13 cellular contexts compared by ENCODE assay signal in the genomic region with DNA sequence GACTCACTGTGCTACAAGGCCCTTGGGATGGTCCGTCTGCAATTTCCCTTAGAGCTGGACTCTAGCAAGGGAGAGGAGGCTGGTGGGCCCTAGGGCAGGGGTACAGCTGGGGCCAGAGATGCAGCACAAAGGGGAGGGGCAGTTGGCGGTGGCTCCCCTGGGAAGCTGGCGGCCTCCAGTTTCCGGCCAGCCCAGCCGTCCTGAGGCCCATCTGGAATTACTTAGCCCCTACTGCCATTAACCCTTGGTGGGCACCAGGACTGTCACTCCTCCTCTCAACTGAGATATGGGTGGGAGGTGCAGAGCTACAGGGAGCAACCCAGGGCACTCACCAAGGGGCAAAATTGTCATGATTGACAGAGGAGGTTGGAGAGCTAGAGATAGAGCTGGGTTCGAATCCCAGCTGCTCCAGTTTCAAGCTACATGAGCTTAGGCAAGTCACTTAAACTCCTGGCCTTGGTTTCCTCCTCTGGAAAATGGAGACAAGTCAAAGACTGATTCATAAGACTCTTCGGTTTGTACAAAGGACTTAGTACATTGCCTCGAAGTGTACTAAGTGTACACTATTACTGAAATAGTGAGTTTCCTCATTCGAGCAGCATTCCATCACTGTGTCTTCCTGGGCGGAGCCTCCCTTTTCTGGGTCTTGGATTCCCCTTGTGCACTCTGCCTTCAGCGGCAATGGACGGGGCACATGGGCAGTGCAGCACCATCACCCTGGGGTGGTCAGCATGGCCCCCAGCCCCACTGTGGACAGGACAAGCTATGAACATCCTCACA. TPM values are rescaled to one million over a fixed set of nuclear protein-coding genes. Genes with fewer than 3 reads are reported as not detected.
DNase-seq lines count a peak whose midpoint lies in the region; ATAC-seq and TF ChIP-seq lines count a peak whose summit lies in the region.
"Had no signal": no experiment of that assay in that cellular context is flagged by ENCODE, and none has a peak within 500 bp of the region (broad histone marks: within the 10 kb centered on the region; RNA-seq: fewer than 3 reads in every experiment).

No MANE protein-coding gene starts in this region.

- DNase-seq in BE2C (peak; percentile 87), adrenal gland (no peak), prostate gland (ENCODE audit: low spot score) (no peak), NCI-H1417 (lab: John Stamatoyannopoulos, UW) (no peak), GM13976 (ENCODE audit: low spot score) (no peak)
- DNase-seq: activated CD4-positive, alpha-beta T cell treated with anti-CD3 and anti-CD28 coated beads, Interleukin-2, amount 10 ng/mL, durations not matched to agents 24 days and 14 days; C1 segment of cervical spinal cord; NK-92 treated with Interleukin-12 subunit alpha and Interleukin-12 subunit beta, amount 100 ng/mL, for 24 hours had no signal

- H3K27ac ChIP-seq in adrenal gland (peak overlapping the region in 3 of 5 donors; percentile 41 to 85 (median 72)), gastroesophageal sphincter (peak overlapping the region in 3 of 4 donors; percentile 89 to 93 (median 90)), prostate gland (peak overlapping the region; percentile 31 to 46)

- ATAC-seq in gastroesophageal sphincter = peak; percentile 15
- no peak for ATAC-seq in GM21723 (IDR thresholded peaks at IDR 0.05; ENCODE audit: unreplicated experiment)
- ATAC-seq in HG03457 (IDR thresholded peaks at IDR 0.05; ENCODE audit: unreplicated experiment) = no peak

- peak overlapping the region; percentile 12; the same call in 1 of the 2 replicates for H3K4me3 ChIP-seq in BE2C (ENCODE audit: low read depth, low read length)
- no peak overlapping the region for H3K4me3 ChIP-seq in adrenal gland
- H3K4me3 ChIP-seq in gastroesophageal sphincter = no peak overlapping the region
- no peak overlapping the region for H3K4me3 ChIP-seq in prostate gland

- H3K27me3 ChIP-seq in BE2C = no peaks in the 10 kb centered on the region
- H3K27me3 ChIP-seq in adrenal gland = no peaks in the 10 kb centered on the region
- H3K27me3 ChIP-seq in gastroesophageal sphincter = no peaks in the 10 kb centered on the region
- no peaks in the 10 kb centered on the region for H3K27me3 ChIP-seq in prostate gland (replicated peaks; ENCODE audit: insufficient read depth)

- TF ChIP-seq POLR2A in adrenal gland (IDR thresholded peaks at IDR 0.05) (no peak), gastroesophageal sphincter (IDR thresholded peaks at IDR 0.05) (no peak), prostate gland (IDR thresholded peaks at IDR 0.05) (no peak)

- no peaks in the 10 kb centered on the region for H3K36me3 ChIP-seq in BE2C
- H3K36me3 ChIP-seq in adrenal gland (replicated peaks in 1 of 2) = no peaks in the 10 kb centered on the region
- no peaks in the 10 kb centered on the region for H3K36me3 ChIP-seq in gastroesophageal sphincter
- H3K36me3 ChIP-seq in prostate gland = no peaks in the 10 kb centered on the region

- no peaks in the 10 kb centered on the region for H3K9me3 ChIP-seq in BE2C
- no peaks in the 10 kb centered on the region for H3K9me3 ChIP-seq in adrenal gland (replicated peaks in 1 of 3)
- H3K9me3 ChIP-seq in gastroesophageal sphincter = no peaks in the 10 kb centered on the region
- H3K9me3 ChIP-seq in prostate gland = no peaks in the 10 kb centered on the region

- in situ Hi-C loops in GM13976 (cut with MboI; ENCODE audit: low sequenced_read_pairs, unreplicated experiment) = no loop called here

- intact Hi-C loops in adrenal gland (cut with DNase I) = no loop called here
- intact Hi-C loops in prostate gland (cut with DNase I) = no loop called here

- no peak for TF ChIP-seq EP300 in gastroesophageal sphincter (IDR thresholded peaks at IDR 0.05)

- H3K4me1 ChIP-seq in BE2C = peaks cover 49% of the 10 kb centered on the region
- peaks cover 12 to 13% of the 10 kb centered on the region in 2 donors for H3K4me1 ChIP-seq in adrenal gland (replicated peaks in 1 of 2)
- peaks cover 0 to 65% (median 27%) of the 10 kb centered on the region in 3 donors for H3K4me1 ChIP-seq in gastroesophageal sphincter
- H3K4me1 ChIP-seq in prostate gland (replicated peaks) = peaks cover 3% of the 10 kb centered on the region

- TF ChIP-seq CTCF in BE2C (IDR thresholded peaks at IDR 0.05; ENCODE audit: low read depth, low read length) (no peak), adrenal gland (IDR thresholded peaks at IDR 0.05) (no peak), gastroesophageal sphincter (IDR thresholded peaks at IDR 0.05) (no peak), prostate gland (IDR thresholded peaks at IDR 0.05) (no peak), GM13976 (IDR thresholded peaks at IDR 0.05; ENCODE audit: borderline replicate concordance, control extremely low read depth, extremely low read depth, insufficient read depth, missing control alignments) (no peak)

- 32 to 53% (median 47%) methylated on average over 8 to 12 of the region's 12 CpGs for WGBS in adrenal gland, 4 donors
- WGBS in gastroesophageal sphincter (ENCODE audit: low coverage in 1 of 2), 2 donors = 25 to 38% methylated on average over 4 of the region's 12 CpGs
- 53% methylated on average over 12 of the region's 12 CpGs for WGBS in prostate gland

RNA-seq across cellular contexts. Expression of gene PDGFRB, which starts 2.7 kb away (rescaled TPM):
- polyA plus RNA-seq in BE2C (2012; ENCODE audit: insufficient read depth, insufficient read length, low read depth) = 187 TPM
- 100 to 1,000 TPM in 1 of 8 donors, 10 to 100 TPM in 7; 54.8 to 188 (median 80.1) TPM for total RNA-seq in adrenal gland
- polyA plus RNA-seq in adrenal gland = 10 to 100 TPM; 21.3 to 55.7 (median 37.2) TPM
- total RNA-seq in gastroesophageal sphincter = 100 to 1,000 TPM in 3 of 4 donors, 10 to 100 TPM in 1; 87.5 to 161 (median 113) TPM
- total RNA-seq in prostate gland = 100 to 1,000 TPM in 1 of 2 donors, 10 to 100 TPM in 1; 14.5 to 161 TPM
- polyA plus RNA-seq: neural cell had no signal

RNA-seq across cellular contexts. Expression of gene CDX1, which starts 8.2 kb away (rescaled TPM):
- 3.6 TPM for polyA plus RNA-seq in BE2C (2012; ENCODE audit: insufficient read depth, insufficient read length, low read depth)
- under 1 TPM in 2 of 8 donors, not detected in 6; 0.23 to 0.32 TPM for total RNA-seq in adrenal gland
- under 1 TPM in 2 of 3 donors, not detected in 1; 0.17 to 0.24 TPM for polyA plus RNA-seq in adrenal gland
- not detected for total RNA-seq in gastroesophageal sphincter
- 1 to 10 TPM in 1 of 2 donors, not detected in 1; 3.2 TPM for total RNA-seq in prostate gland
- total RNA-seq: activated CD4-positive, alpha-beta T cell treated with anti-CD3 and anti-CD28 coated beads, Interleukin-2, amount 10 ng/mL, durations not matched to agents 24 days and 14 days; HT1080 had no signal
- polyA plus RNA-seq: neural cell had no signal

RNA-seq across cellular contexts. Expression of gene SLC6A7, which starts 31.5 kb away (rescaled TPM):
- not detected for polyA plus RNA-seq in BE2C (2012; ENCODE audit: insufficient read depth, insufficient read length, low read depth)
- total RNA-seq in adrenal gland = not detected
- not detected for polyA plus RNA-seq in adrenal gland
- not detected for total RNA-seq in gastroesophageal sphincter
- not detected for total RNA-seq in prostate gland
- total RNA-seq: activated CD4-positive, alpha-beta T cell treated with anti-CD3 and anti-CD28 coated beads, Interleukin-2, amount 10 ng/mL, durations not matched to agents 24 days and 14 days; HT1080 had no signal

Comparison
In these comparisons a context has a peak if more than half of its experiments do, and no peak if none do; other contexts are left out.
1. H3K27ac ChIP-seq: peak in every context shown above with its lines; median percentile 90 in gastroesophageal sphincter; 72 in adrenal gland; 38 in prostate gland.